Comparison of ENCODE assay signal across 17 cellular contexts in the genomic region with DNA sequence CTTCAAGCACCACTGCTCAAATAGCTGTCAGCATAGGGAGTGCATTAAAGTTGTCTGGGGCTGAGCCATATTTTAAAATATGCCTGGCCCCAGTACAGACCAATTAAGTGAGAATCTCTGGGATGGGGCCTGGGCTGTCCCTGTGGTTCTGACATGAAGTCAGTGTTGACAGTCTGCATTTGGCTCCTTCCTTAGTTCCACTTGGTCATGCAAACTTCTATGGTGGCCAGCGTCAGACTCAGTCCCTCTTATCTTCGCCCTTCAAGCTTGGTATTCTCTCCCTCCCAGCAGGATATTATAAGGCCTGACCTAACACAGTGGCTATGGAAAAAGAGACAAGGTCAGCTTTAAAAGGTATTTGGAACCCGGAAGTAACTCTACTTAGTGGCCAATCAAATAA.
A peak's percentile ranks its signal among the peaks of the same experiment; 100 is the strongest.
DNase-seq lines count a peak whose midpoint lies in the region; ATAC-seq lines count a peak whose summit lies in the region.
"Had no signal": no experiment of that assay in that cellular context is flagged by ENCODE, and none has a peak within 500 bp of the region (broad histone marks: within the 10 kb centered on the region; RNA-seq: fewer than 3 reads in every experiment).

No MANE protein-coding gene starts in this region.

- no peaks in the 10 kb centered on the region for H3K4me1 Mint-ChIP-seq in activated T-cell treated with anti-CD3 and anti-CD28 coated beads, Interleukin-2, amount 50 U/mL, for 4 hours (ENCODE audit: low read depth)
- H3K4me1 Mint-ChIP-seq: B cell had no signal

- no peaks in the 10 kb centered on the region for H3K36me3 Mint-ChIP-seq in activated T-cell treated with anti-CD3 and anti-CD28 coated beads, Interleukin-2, amount 50 U/mL, for 4 hours (ENCODE audit: insufficient read depth)
- H3K36me3 Mint-ChIP-seq: CD8-positive, alpha-beta T cell had no signal

- no peak overlapping the region for H3K4me3 Mint-ChIP-seq in activated T-cell treated with anti-CD3 and anti-CD28 coated beads, Interleukin-2, amount 50 U/mL, for 4 hours
- H3K4me3 Mint-ChIP-seq: B cell; CD8-positive, alpha-beta T cell; H9 had no signal

- peak; percentile 88 for ATAC-seq in Right ventricle myocardium superior (ENCODE audit: poor library complexity)
- peak; percentile 90 to 93 for ATAC-seq in left cardiac atrium
- no peak for ATAC-seq in activated T-cell treated with anti-CD3 and anti-CD28 coated beads, Interleukin-2, amount 50 U/mL, for 4 hours
- no peak for ATAC-seq in GM21717 (IDR thresholded peaks at IDR 0.05; ENCODE audit: unreplicated experiment)
- ATAC-seq: CD8-positive, alpha-beta T cell; GM12878 had no signal

- H3K27me3 Mint-ChIP-seq in activated T-cell treated with anti-CD3 and anti-CD28 coated beads, Interleukin-2, amount 50 U/mL, for 4 hours (ENCODE audit: low read depth) = peaks cover 9% of the 10 kb centered on the region

- no peaks in the 10 kb centered on the region for H3K9me3 Mint-ChIP-seq in activated T-cell treated with anti-CD3 and anti-CD28 coated beads, Interleukin-2, amount 50 U/mL, for 4 hours
- H3K9me3 Mint-ChIP-seq: CD8-positive, alpha-beta T cell; H9 had no signal

- peak; percentile 28 for DNase-seq in ecto neural progenitor cell (ENCODE audit: low spot score)
- DNase-seq in Right ventricle myocardium superior = peak; percentile 54
- no peak for DNase-seq in left cardiac atrium
- peak; percentile 28 for DNase-seq in islet precursor cell
- DNase-seq in activated T-cell treated with anti-CD3 and anti-CD28 coated beads, Interleukin-2, amount 50 U/mL, for 4 hours = no peak
- DNase-seq in Kasumi-1 (lab: John Stamatoyannopoulos, UW) = no peak
- DNase-seq: 8988T; Calu3; CD8-positive, alpha-beta T cell; DMS79 treated with DMSO at 0.1 percent for 48 hours; GF-D8; GOT3; H9; IMR-90 had no signal

- intact Hi-C loops in Right ventricle myocardium superior (cut with DNase I) = no loop called here
- intact Hi-C loops in left cardiac atrium (cut with DNase I) = no loop called here

Comparison
In these comparisons a context has a peak if more than half of its experiments do, and no peak if none do; other contexts are left out.
1. DNase-seq: peak in ecto neural progenitor cell (single experiment), Right ventricle myocardium superior (single experiment) and islet precursor cell (single experiment); none in left cardiac atrium (single experiment), activated T-cell treated with anti-CD3 and anti-CD28 coated beads, Interleukin-2, amount 50 U/mL, for 4 hours (single experiment) and Kasumi-1 (0 of 2).
2. ATAC-seq: peak in Right ventricle myocardium superior (single experiment) and left cardiac atrium (2 of 2); none in activated T-cell treated with anti-CD3 and anti-CD28 coated beads, Interleukin-2, amount 50 U/mL, for 4 hours (0 of 2) and GM21717 (single experiment).